In genomic region chr21:42019101-42019605, GRCh38 we compare ENCODE assay signal across 1 cellular context.
TF ChIP-seq lines count a peak whose summit lies in the region.

No MANE protein-coding gene starts in this region.

TF ChIP-seq in HepG2, 621 proteins besides CTCF, POLR2A, EP300 and RAD21:
- TF ChIP-seq IRX3 (CRISPR knock-in tag; IDR thresholded peaks at IDR 0.05; ENCODE audit: borderline replicate concordance, low read depth) (no peak), E2F5 (CRISPR knock-in tag; conservative IDR thresholded peaks at IDR 0.05) (no peak), ETV5 (CRISPR knock-in tag; IDR thresholded peaks at IDR 0.05; ENCODE audit: borderline replicate concordance) (no peak), PHF21A (CRISPR knock-in tag; IDR thresholded peaks at IDR 0.05) (no peak), ELF1 (CRISPR knock-in tag; IDR thresholded peaks at IDR 0.05) (no peak), ZNF678 (CRISPR knock-in tag; IDR thresholded peaks at IDR 0.05) (no peak), ZNF160 (CRISPR knock-in tag; IDR thresholded peaks at IDR 0.05) (no peak), FOXK1 (CRISPR knock-in tag; IDR thresholded peaks at IDR 0.05; ENCODE audit: borderline replicate concordance, low read depth) (no peak), ZNF546 (CRISPR knock-in tag; conservative IDR thresholded peaks at IDR 0.05) (no peak), ZNF615 (CRISPR knock-in tag; IDR thresholded peaks at IDR 0.05; ENCODE audit: borderline replicate concordance) (no peak), NCOR1 (IDR thresholded peaks at IDR 0.05; ENCODE audit: borderline replicate concordance, low read length) (no peak), ZNF740 (CRISPR knock-in tag; IDR thresholded peaks at IDR 0.05) (no peak), RBAK (CRISPR knock-in tag; IDR thresholded peaks at IDR 0.05) (no peak), CBX5 (CRISPR knock-in tag; IDR thresholded peaks at IDR 0.05; ENCODE audit: borderline replicate concordance) (no peak), SIN3A (IDR thresholded peaks at IDR 0.05; ENCODE audit: borderline replicate concordance, low read depth, low read length) (no peak), PAF1 (CRISPR knock-in tag; IDR thresholded peaks at IDR 0.05) (no peak), ZMYM2 (CRISPR knock-in tag; IDR thresholded peaks at IDR 0.05) (no peak)
